ENCODE assay signal across 1 cellular context in the genomic region with DNA sequence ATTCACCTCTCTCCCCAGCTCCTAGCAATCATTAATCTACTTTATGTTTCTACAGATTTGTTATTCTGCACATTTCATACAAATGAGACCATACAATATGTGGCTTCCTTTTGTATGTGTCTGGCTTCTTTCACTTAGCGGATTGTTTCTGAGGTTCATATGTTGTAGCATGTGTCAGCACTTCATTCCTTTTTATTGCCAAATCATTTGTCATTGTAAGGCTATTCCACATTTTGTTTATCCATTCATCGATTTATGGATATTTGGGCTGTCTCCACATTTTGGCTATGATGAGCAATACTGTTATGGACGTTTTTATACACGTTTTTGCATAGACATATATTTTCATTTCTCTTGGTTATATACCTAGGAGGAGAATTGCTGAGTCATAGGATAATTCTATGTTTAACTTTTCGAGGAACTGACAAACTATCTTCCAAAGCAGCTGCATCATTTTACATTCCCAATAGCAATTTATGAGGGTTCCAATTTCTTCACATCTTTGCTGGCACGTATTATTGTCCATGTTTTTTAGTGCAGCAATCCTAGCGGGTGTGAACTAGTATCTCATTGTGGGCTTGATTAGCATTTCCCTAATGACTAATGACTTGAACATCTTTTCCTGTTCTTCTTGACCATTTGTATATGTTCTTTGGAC.
TF ChIP-seq lines count a peak whose summit lies in the region.

No MANE protein-coding gene starts in this region.

TF ChIP-seq in K562, 482 proteins besides CTCF, POLR2A, EP300 and RAD21 (continued from another document and continues in another):
- TF ChIP-seq TAF7 (tag; IDR thresholded peaks at IDR 0.05) (no peak), ARID1B (IDR thresholded peaks at IDR 0.05) (peak; percentile 79), ZNF316 (IDR thresholded peaks at IDR 0.05) (peak; percentile 99), NELFE (IDR thresholded peaks at IDR 0.05; ENCODE audit: insufficient read depth, insufficient read length) (no peak), BCL6 (CRISPR knock-in tag; IDR thresholded peaks at IDR 0.05) (no peak), MCM3 (IDR thresholded peaks at IDR 0.05) (no peak), THRA (IDR thresholded peaks at IDR 0.05) (no peak), ZNF766 (CRISPR knock-in tag; conservative IDR thresholded peaks at IDR 0.05) (no peak), NR2F6 (CRISPR knock-in tag; IDR thresholded peaks at IDR 0.05) (no peak), NUFIP1 (IDR thresholded peaks at IDR 0.05; ENCODE audit: partially characterized antibody) (no peak), NFYB (IDR thresholded peaks at IDR 0.05; ENCODE audit: extremely low read depth, insufficient read length) (no peak), THAP7 (CRISPR knock-in tag; IDR thresholded peaks at IDR 0.05) (no peak), PURB (CRISPR knock-in tag; IDR thresholded peaks at IDR 0.05; ENCODE audit: low read depth) (no peak), NFE2 (IDR thresholded peaks at IDR 0.05; ENCODE audit: low read depth) (peak; percentile 92), CREB3 (tag; conservative IDR thresholded peaks at IDR 0.05; ENCODE audit: low read depth) (no peak), ZNF224 (CRISPR knock-in tag; IDR thresholded peaks at IDR 0.05) (no peak), DPF2 (IDR thresholded peaks at IDR 0.05) (peak; percentile 82), SMARCA4 (IDR thresholded peaks at IDR 0.05) (peak; percentile 74), ZNF133 (CRISPR knock-in tag; IDR thresholded peaks at IDR 0.05) (no peak), IFI16 (CRISPR knock-in tag; IDR thresholded peaks at IDR 0.05) (no peak)
- TF ChIP-seq, protein P1, sequence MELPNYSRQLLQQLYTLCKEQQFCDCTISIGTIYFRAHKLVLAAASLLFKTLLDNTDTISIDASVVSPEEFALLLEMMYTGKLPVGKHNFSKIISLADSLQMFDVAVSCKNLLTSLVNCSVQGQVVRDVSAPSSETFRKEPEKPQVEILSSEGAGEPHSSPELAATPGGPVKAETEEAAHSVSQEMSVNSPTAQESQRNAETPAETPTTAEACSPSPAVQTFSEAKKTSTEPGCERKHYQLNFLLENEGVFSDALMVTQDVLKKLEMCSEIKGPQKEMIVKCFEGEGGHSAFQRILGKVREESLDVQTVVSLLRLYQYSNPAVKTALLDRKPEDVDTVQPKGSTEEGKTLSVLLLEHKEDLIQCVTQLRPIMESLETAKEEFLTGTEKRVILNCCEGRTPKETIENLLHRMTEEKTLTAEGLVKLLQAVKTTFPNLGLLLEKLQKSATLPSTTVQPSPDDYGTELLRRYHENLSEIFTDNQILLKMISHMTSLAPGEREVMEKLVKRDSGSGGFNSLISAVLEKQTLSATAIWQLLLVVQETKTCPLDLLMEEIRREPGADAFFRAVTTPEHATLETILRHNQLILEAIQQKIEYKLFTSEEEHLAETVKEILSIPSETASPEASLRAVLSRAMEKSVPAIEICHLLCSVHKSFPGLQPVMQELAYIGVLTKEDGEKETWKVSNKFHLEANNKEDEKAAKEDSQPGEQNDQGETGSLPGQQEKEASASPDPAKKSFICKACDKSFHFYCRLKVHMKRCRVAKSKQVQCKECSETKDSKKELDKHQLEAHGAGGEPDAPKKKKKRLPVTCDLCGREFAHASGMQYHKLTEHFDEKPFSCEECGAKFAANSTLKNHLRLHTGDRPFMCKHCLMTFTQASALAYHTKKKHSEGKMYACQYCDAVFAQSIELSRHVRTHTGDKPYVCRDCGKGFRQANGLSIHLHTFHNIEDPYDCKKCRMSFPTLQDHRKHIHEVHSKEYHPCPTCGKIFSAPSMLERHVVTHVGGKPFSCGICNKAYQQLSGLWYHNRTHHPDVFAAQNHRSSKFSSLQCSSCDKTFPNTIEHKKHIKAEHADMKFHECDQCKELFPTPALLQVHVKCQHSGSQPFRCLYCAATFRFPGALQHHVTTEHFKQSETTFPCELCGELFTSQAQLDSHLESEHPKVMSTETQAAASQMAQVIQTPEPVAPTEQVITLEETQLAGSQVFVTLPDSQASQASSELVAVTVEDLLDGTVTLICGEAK (IDR thresholded peaks at IDR 0.05) = no peak
- TF ChIP-seq, protein P1 (CRISPR knock-in tag; IDR thresholded peaks at IDR 0.05) = no peak
- TF ChIP-seq, protein P2, sequence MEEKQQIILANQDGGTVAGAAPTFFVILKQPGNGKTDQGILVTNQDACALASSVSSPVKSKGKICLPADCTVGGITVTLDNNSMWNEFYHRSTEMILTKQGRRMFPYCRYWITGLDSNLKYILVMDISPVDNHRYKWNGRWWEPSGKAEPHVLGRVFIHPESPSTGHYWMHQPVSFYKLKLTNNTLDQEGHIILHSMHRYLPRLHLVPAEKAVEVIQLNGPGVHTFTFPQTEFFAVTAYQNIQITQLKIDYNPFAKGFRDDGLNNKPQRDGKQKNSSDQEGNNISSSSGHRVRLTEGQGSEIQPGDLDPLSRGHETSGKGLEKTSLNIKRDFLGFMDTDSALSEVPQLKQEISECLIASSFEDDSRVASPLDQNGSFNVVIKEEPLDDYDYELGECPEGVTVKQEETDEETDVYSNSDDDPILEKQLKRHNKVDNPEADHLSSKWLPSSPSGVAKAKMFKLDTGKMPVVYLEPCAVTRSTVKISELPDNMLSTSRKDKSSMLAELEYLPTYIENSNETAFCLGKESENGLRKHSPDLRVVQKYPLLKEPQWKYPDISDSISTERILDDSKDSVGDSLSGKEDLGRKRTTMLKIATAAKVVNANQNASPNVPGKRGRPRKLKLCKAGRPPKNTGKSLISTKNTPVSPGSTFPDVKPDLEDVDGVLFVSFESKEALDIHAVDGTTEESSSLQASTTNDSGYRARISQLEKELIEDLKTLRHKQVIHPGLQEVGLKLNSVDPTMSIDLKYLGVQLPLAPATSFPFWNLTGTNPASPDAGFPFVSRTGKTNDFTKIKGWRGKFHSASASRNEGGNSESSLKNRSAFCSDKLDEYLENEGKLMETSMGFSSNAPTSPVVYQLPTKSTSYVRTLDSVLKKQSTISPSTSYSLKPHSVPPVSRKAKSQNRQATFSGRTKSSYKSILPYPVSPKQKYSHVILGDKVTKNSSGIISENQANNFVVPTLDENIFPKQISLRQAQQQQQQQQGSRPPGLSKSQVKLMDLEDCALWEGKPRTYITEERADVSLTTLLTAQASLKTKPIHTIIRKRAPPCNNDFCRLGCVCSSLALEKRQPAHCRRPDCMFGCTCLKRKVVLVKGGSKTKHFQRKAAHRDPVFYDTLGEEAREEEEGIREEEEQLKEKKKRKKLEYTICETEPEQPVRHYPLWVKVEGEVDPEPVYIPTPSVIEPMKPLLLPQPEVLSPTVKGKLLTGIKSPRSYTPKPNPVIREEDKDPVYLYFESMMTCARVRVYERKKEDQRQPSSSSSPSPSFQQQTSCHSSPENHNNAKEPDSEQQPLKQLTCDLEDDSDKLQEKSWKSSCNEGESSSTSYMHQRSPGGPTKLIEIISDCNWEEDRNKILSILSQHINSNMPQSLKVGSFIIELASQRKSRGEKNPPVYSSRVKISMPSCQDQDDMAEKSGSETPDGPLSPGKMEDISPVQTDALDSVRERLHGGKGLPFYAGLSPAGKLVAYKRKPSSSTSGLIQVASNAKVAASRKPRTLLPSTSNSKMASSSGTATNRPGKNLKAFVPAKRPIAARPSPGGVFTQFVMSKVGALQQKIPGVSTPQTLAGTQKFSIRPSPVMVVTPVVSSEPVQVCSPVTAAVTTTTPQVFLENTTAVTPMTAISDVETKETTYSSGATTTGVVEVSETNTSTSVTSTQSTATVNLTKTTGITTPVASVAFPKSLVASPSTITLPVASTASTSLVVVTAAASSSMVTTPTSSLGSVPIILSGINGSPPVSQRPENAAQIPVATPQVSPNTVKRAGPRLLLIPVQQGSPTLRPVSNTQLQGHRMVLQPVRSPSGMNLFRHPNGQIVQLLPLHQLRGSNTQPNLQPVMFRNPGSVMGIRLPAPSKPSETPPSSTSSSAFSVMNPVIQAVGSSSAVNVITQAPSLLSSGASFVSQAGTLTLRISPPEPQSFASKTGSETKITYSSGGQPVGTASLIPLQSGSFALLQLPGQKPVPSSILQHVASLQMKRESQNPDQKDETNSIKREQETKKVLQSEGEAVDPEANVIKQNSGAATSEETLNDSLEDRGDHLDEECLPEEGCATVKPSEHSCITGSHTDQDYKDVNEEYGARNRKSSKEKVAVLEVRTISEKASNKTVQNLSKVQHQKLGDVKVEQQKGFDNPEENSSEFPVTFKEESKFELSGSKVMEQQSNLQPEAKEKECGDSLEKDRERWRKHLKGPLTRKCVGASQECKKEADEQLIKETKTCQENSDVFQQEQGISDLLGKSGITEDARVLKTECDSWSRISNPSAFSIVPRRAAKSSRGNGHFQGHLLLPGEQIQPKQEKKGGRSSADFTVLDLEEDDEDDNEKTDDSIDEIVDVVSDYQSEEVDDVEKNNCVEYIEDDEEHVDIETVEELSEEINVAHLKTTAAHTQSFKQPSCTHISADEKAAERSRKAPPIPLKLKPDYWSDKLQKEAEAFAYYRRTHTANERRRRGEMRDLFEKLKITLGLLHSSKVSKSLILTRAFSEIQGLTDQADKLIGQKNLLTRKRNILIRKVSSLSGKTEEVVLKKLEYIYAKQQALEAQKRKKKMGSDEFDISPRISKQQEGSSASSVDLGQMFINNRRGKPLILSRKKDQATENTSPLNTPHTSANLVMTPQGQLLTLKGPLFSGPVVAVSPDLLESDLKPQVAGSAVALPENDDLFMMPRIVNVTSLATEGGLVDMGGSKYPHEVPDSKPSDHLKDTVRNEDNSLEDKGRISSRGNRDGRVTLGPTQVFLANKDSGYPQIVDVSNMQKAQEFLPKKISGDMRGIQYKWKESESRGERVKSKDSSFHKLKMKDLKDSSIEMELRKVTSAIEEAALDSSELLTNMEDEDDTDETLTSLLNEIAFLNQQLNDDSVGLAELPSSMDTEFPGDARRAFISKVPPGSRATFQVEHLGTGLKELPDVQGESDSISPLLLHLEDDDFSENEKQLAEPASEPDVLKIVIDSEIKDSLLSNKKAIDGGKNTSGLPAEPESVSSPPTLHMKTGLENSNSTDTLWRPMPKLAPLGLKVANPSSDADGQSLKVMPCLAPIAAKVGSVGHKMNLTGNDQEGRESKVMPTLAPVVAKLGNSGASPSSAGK (IDR thresholded peaks at IDR 0.05) = peak; percentile 22; the same call in 1 of the 2 replicates
- TF ChIP-seq, protein P3, sequence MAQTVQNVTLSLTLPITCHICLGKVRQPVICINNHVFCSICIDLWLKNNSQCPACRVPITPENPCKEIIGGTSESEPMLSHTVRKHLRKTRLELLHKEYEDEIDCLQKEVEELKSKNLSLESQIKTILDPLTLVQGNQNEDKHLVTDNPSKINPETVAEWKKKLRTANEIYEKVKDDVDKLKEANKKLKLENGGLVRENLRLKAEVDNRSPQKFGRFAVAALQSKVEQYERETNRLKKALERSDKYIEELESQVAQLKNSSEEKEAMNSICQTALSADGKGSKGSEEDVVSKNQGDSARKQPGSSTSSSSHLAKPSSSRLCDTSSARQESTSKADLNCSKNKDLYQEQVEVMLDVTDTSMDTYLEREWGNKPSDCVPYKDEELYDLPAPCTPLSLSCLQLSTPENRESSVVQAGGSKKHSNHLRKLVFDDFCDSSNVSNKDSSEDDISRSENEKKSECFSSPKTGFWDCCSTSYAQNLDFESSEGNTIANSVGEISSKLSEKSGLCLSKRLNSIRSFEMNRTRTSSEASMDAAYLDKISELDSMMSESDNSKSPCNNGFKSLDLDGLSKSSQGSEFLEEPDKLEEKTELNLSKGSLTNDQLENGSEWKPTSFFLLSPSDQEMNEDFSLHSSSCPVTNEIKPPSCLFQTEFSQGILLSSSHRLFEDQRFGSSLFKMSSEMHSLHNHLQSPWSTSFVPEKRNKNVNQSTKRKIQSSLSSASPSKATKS (CRISPR knock-in tag; IDR thresholded peaks at IDR 0.05) = no peak
